ENCODE assay signal across 8 cellular contexts in genomic region chr19:798415-799075, GRCh38. TPM values are rescaled to one million over a fixed set of nuclear protein-coding genes. Genes with fewer than 3 reads are reported as not detected.
DNase-seq lines count a peak whose midpoint lies in the region; ATAC-seq, FAIRE-seq and TF ChIP-seq lines count a peak whose summit lies in the region.

No MANE protein-coding gene starts in this region.

- peaks cover 57% of the 10 kb centered on the region for H4K20me1 ChIP-seq in Loucy (ENCODE audit: insufficient read depth, low read length, poor library complexity, severe bottlenecking)

- no peaks in the 10 kb centered on the region for H3K27me3 Mint-ChIP-seq in CD8-positive, alpha-beta T cell (ENCODE audit: low read depth)
- H3K27me3 Mint-ChIP-seq in natural killer cell (ENCODE audit: low read depth in 2 of 2), result no peaks in the 10 kb centered on the region

- H3K36me3 Mint-ChIP-seq in CD8-positive, alpha-beta T cell, result peaks cover 30% of the 10 kb centered on the region
- no peaks in the 10 kb centered on the region for H3K36me3 Mint-ChIP-seq in natural killer cell

- H3K4me1 Mint-ChIP-seq in CD8-positive, alpha-beta T cell (ENCODE audit: low read depth), result peaks cover 45% of the 10 kb centered on the region
- H3K4me1 Mint-ChIP-seq in natural killer cell, result peaks cover 54 to 57% of the 10 kb centered on the region in 2 donors

- no peaks in the 10 kb centered on the region for H3K9me3 ChIP-seq in CD8-positive, alpha-beta T cell (ENCODE audit: low read length)
- H3K9me3 ChIP-seq in Loucy (ENCODE audit: insufficient read depth, low read depth, low read length), result no peaks in the 10 kb centered on the region
- no peaks in the 10 kb centered on the region for H3K9me3 ChIP-seq in effector memory CD4-positive, alpha-beta T cell (ENCODE audit: control insufficient read depth, low read length)

- CTCF ChIA-PET in CD8-positive, alpha-beta T cell (lab: Charles Lee), result interaction anchor here (0.9 to 1.0 kb wide), 2 partner anchors 28 to 123 kb away, joined by 3 read pairs; no protein-coding TSS in a partner anchor

- no peaks in the 10 kb centered on the region for H3K9me3 Mint-ChIP-seq in CD8-positive, alpha-beta T cell
- H3K9me3 Mint-ChIP-seq in natural killer cell, result no peaks in the 10 kb centered on the region

- H3K36me3 ChIP-seq in CD8-positive, alpha-beta T cell (ENCODE audit: insufficient read depth, low read length), result no peaks in the 10 kb centered on the region
- peaks cover 41% of the 10 kb centered on the region for H3K36me3 ChIP-seq in Loucy (ENCODE audit: insufficient read depth, low read length)
- peaks cover 14% of the 10 kb centered on the region for H3K36me3 ChIP-seq in effector memory CD4-positive, alpha-beta T cell (ENCODE audit: control insufficient read depth, insufficient read depth, low read length)

- intact Hi-C loops in CD8-positive, alpha-beta T cell (cut with DNase I, micrococcal nuclease), result loop anchor here (5.0 to 10.0 kb wide), 4 partner anchors 276 to 694 kb away; partner anchors contain the start of genes PCSK4 (in 1 of the 2), POLR2E (in 1 of the 2) and REEP6 (in 1 of the 2)
- intact Hi-C loops in natural killer cell (cut with micrococcal nuclease), result loop anchor here (5.0 kb wide), 1 partner anchor 136 kb away; the partner anchor contains the start of gene RNF126

- H2AFZ ChIP-seq in Loucy (ENCODE audit: low read length), result no peak overlapping the region

- no peaks in the 10 kb centered on the region for H3K9me2 ChIP-seq in Loucy (replicated peaks; ENCODE audit: low read depth, low read length)

- peak in 1 of 7 experiments; percentile 20 for DNase-seq in CD8-positive, alpha-beta T cell
- DNase-seq in effector memory CD4-positive, alpha-beta T cell, result no peak
- DNase-seq in natural killer cell (no peak), urothelium cell line (ENCODE audit: low spot score) (no peak), NCI-H146 treated with DMSO at 0.1 percent for 48 hours (lab: John Stamatoyannopoulos, UW; ENCODE audit: unreplicated experiment) (no peak), middle frontal gyrus (ENCODE audit: extremely low spot score, low spot score) (no peak)
- DNase-seq in effector CD8-positive, alpha-beta T cell (lab: John Stamatoyannopoulos, UW), result no peak

- ATAC-seq in CD8-positive, alpha-beta T cell, result no peak
- no peak for ATAC-seq in natural killer cell

- peak overlapping the region; percentile 55 for H3K27ac ChIP-seq in CD8-positive, alpha-beta T cell (ENCODE audit: low read depth, low read length)
- peak overlapping the region; percentile 70 for H3K27ac ChIP-seq in effector memory CD4-positive, alpha-beta T cell (ENCODE audit: insufficient read depth, low read length, poor library complexity, severe bottlenecking)

- POLR2A ChIA-PET in CD8-positive, alpha-beta T cell (lab: Charles Lee), result no interaction called here

- H3K4me2 ChIP-seq in Loucy (ENCODE audit: low read depth, low read length, poor library complexity, severe bottlenecking), result peak overlapping the region; percentile 93

- H3K4me3 Mint-ChIP-seq in CD8-positive, alpha-beta T cell, result peak overlapping the region; percentile 90
- peak overlapping the region; percentile 91 for H3K4me3 Mint-ChIP-seq in natural killer cell

- peaks cover 68% of the 10 kb centered on the region for H3K79me2 ChIP-seq in Loucy (ENCODE audit: insufficient read depth, low read length)

- no peak for FAIRE-seq in urothelium cell line (lab: Jason Lieb, UNC)

- H3K4me1 ChIP-seq in CD8-positive, alpha-beta T cell (ENCODE audit: insufficient read depth, low read length), result peaks cover 53% of the 10 kb centered on the region
- H3K4me1 ChIP-seq in Loucy (ENCODE audit: insufficient read depth, low read length, poor library complexity, severe bottlenecking), result peaks cover 25% of the 10 kb centered on the region
- H3K4me1 ChIP-seq in effector memory CD4-positive, alpha-beta T cell (ENCODE audit: control insufficient read depth, insufficient read depth, low read length, poor library complexity, severe bottlenecking), result peaks cover 55% of the 10 kb centered on the region

- no peak for TF ChIP-seq CTCF in CD8-positive, alpha-beta T cell (IDR thresholded peaks at IDR 0.05)
- TF ChIP-seq CTCF in Loucy (conservative IDR thresholded peaks at IDR 0.05; ENCODE audit: low read length) (no peak), natural killer cell (IDR thresholded peaks at IDR 0.05) (no peak)

- no peaks in the 10 kb centered on the region for H3F3A ChIP-seq in Loucy (ENCODE audit: low read depth)

- H3K27ac Mint-ChIP-seq in CD8-positive, alpha-beta T cell, result peak overlapping the region; percentile 91
- H3K27ac Mint-ChIP-seq in natural killer cell, result peak overlapping the region; percentile 83 to 88

- peak overlapping the region; percentile 71 for H3K4me3 ChIP-seq in CD8-positive, alpha-beta T cell (ENCODE audit: low read depth, low read length)
- H3K4me3 ChIP-seq in Loucy (ENCODE audit: low read length, poor library complexity, severe bottlenecking), result peak overlapping the region; percentile 97
- peak overlapping the region; percentile 92 for H3K4me3 ChIP-seq in effector memory CD4-positive, alpha-beta T cell (ENCODE audit: insufficient read depth, low read depth, low read length, poor library complexity, severe bottlenecking)

- H3K27me3 ChIP-seq in CD8-positive, alpha-beta T cell (ENCODE audit: insufficient read depth, low read length), result no peaks in the 10 kb centered on the region
- peaks cover 8% of the 10 kb centered on the region for H3K27me3 ChIP-seq in Loucy (ENCODE audit: insufficient read depth, low read length, poor library complexity, severe bottlenecking)
- H3K27me3 ChIP-seq in effector memory CD4-positive, alpha-beta T cell (replicated peaks; ENCODE audit: control insufficient read depth, insufficient read depth, low read length, poor library complexity, severe bottlenecking), result no peaks in the 10 kb centered on the region

- peak overlapping the region; percentile 98 for H3K9ac ChIP-seq in Loucy (ENCODE audit: low read depth, low read length, poor library complexity, severe bottlenecking)

RNA-seq across cellular contexts. Expression of gene PTBP1, which starts 1.3 kb away (rescaled TPM):
- 100 to 1,000 TPM; 248 to 266 TPM for total RNA-seq in CD8-positive, alpha-beta T cell
- total RNA-seq in natural killer cell, result 100 to 1,000 TPM; 302 to 350 (median 345) TPM

RNA-seq across cellular contexts. Expression of gene PLPPR3, which starts 23.2 kb away (rescaled TPM):
- not detected for total RNA-seq in CD8-positive, alpha-beta T cell
- total RNA-seq in natural killer cell, result not detected

RNA-seq across cellular contexts. Expression of gene AZU1, which starts 29.1 kb away (rescaled TPM):
- total RNA-seq in CD8-positive, alpha-beta T cell, result under 1 TPM; 0.69 to 0.87 TPM
- 1 to 10 TPM in 2 of 3 donors, under 1 TPM in 1; 0.87 to 2.5 (median 1.8) TPM for total RNA-seq in natural killer cell

RNA-seq across cellular contexts. Expression of gene PRTN3, which starts 42.3 kb away (rescaled TPM):
- not detected for total RNA-seq in CD8-positive, alpha-beta T cell
- total RNA-seq in natural killer cell, result under 1 TPM in 2 of 3 donors, not detected in 1; 0.36 to 0.73 TPM

RNA-seq across cellular contexts. Expression of gene MISP, which starts 47.6 kb away (rescaled TPM):
- total RNA-seq in CD8-positive, alpha-beta T cell, result not detected
- total RNA-seq in natural killer cell, result not detected
